Comparison of ENCODE assay signal across 8 cellular contexts in genomic region chr14:77301103-77301502, GRCh38. TPM values are rescaled to one million over a fixed set of nuclear protein-coding genes. Genes with fewer than 3 reads are reported as not detected.
DNase-seq lines count a peak whose midpoint lies in the region; ATAC-seq and TF ChIP-seq lines count a peak whose summit lies in the region.

No MANE protein-coding gene starts in this region.

- no peaks in the 10 kb centered on the region for H3F3A ChIP-seq in OCI-LY1 (ENCODE audit: insufficient read depth, low read length)

- intact Hi-C loops in activated T-helper 1 cell treated with anti-CD3 and anti-CD28 coated beads, Interleukin-12 subunit alpha, Interleukin-12 subunit beta, Interleukin-2, Interleukin-4 antibody, amounts not matched to agents 30 ng/mL and 10 ng/mL and 1 ng/mL, durations not matched to agents 14 hours and 24 hours and 36 hours (cut with micrococcal nuclease) = loop anchor here (1.0 to 5.0 kb wide), 4 partner anchors 15 to 461 kb away; partner anchors contain the start of genes ALKBH1, SLIRP and SNW1
- intact Hi-C loops in transverse colon (cut with DNase I; ENCODE audit: low total_unique reads) = no loop called here

- H3K36me3 ChIP-seq in OCI-LY1 (ENCODE audit: insufficient read depth, low read length) (no peaks in the 10 kb centered on the region), transverse colon (peaks cover 0 to 4% (median 0%) of the 10 kb centered on the region in 4 donors)

- no peaks in the 10 kb centered on the region for H3K9me3 ChIP-seq in OCI-LY1 (ENCODE audit: low read length)
- no peaks in the 10 kb centered on the region for H3K9me3 ChIP-seq in transverse colon

- DNase-seq in COR-L47 (lab: John Stamatoyannopoulos, UW) = peak; percentile 68
- peak; percentile 68 for DNase-seq in HFFc6
- DNase-seq in activated T-helper 1 cell treated with anti-CD3 and anti-CD28 coated beads, Interleukin-12 subunit alpha, Interleukin-12 subunit beta, Interleukin-2, Interleukin-4 antibody, amounts not matched to agents 30 ng/mL and 10 ng/mL and 1 ng/mL, durations not matched to agents 14 hours and 24 hours and 36 hours (ENCODE audit: low spot score) = peak; percentile 16
- DNase-seq in foreskin fibroblast = peak; percentile 74 to 91
- peak; percentile 65 for DNase-seq in non-pigmented ciliary epithelial cell (ENCODE audit: low read depth)
- DNase-seq in transverse colon = peak; percentile 83

- H3K27me3 Mint-ChIP-seq in HFFc6 (ENCODE audit: insufficient read depth) = peaks cover 2% of the 10 kb centered on the region
- H3K27me3 Mint-ChIP-seq in activated T-helper 1 cell treated with anti-CD3 and anti-CD28 coated beads, Interleukin-12 subunit alpha, Interleukin-12 subunit beta, Interleukin-2, Interleukin-4 antibody, amounts not matched to agents 30 ng/mL and 10 ng/mL and 1 ng/mL, durations not matched to agents 14 hours and 24 hours and 36 hours (ENCODE audit: insufficient read depth) = no peaks in the 10 kb centered on the region

- no peak overlapping the region for H3K4me2 ChIP-seq in OCI-LY1 (ENCODE audit: low read length)

- no peak for TF ChIP-seq EP300 in transverse colon (IDR thresholded peaks at IDR 0.05; ENCODE audit: low read depth)

- H3K4me1 ChIP-seq in OCI-LY1 (ENCODE audit: insufficient read depth, low read length, severe bottlenecking) (no peaks in the 10 kb centered on the region), transverse colon (peaks cover 3 to 31% (median 12%) of the 10 kb centered on the region in 4 donors)

- no peaks in the 10 kb centered on the region for H4K20me1 ChIP-seq in OCI-LY1 (ENCODE audit: insufficient read depth, low read length)

- H3K27ac ChIP-seq in OCI-LY1 (ENCODE audit: low read depth, low read length, poor library complexity, severe bottlenecking) (no peak overlapping the region), transverse colon (peak overlapping the region in 3 of 4 donors; percentile 56 to 74 (median 66))

- no peak overlapping the region for H3K4me3 ChIP-seq in OCI-LY1 (ENCODE audit: low read depth, low read length, poor library complexity, severe bottlenecking)
- no peak overlapping the region for H3K4me3 ChIP-seq in foreskin fibroblast (ENCODE audit: low read depth in 1 of 2, low read length in 2 of 2)
- H3K4me3 ChIP-seq in transverse colon = no peak overlapping the region

- H3K4me1 Mint-ChIP-seq in HFFc6 (ENCODE audit: low read depth) = peaks cover 32% of the 10 kb centered on the region
- peaks cover 24% of the 10 kb centered on the region for H3K4me1 Mint-ChIP-seq in activated T-helper 1 cell treated with anti-CD3 and anti-CD28 coated beads, Interleukin-12 subunit alpha, Interleukin-12 subunit beta, Interleukin-2, Interleukin-4 antibody, amounts not matched to agents 30 ng/mL and 10 ng/mL and 1 ng/mL, durations not matched to agents 14 hours and 24 hours and 36 hours (ENCODE audit: low read depth)

- in situ Hi-C loops in transverse colon (cut with MboI; ENCODE audit: low pct_ligation_motif_present in 1 of 4, low pct_unique_long_range_greater_than_20kb in 1 of 4, low sequenced_read_pairs in 3 of 4) = loop anchor here in 2 of 4 donors (25.0 kb wide), 3 partner anchors 164 to 414 kb away; partner anchors contain the start of gene ZDHHC22 (in 1 of the 2)

- no peak overlapping the region for H3K4me3 Mint-ChIP-seq in HFFc6
- H3K4me3 Mint-ChIP-seq in activated T-helper 1 cell treated with anti-CD3 and anti-CD28 coated beads, Interleukin-12 subunit alpha, Interleukin-12 subunit beta, Interleukin-2, Interleukin-4 antibody, amounts not matched to agents 30 ng/mL and 10 ng/mL and 1 ng/mL, durations not matched to agents 14 hours and 24 hours and 36 hours = no peak overlapping the region

- peaks cover 14% of the 10 kb centered on the region for H3K36me3 Mint-ChIP-seq in HFFc6 (ENCODE audit: low read depth)
- peaks cover 6% of the 10 kb centered on the region for H3K36me3 Mint-ChIP-seq in activated T-helper 1 cell treated with anti-CD3 and anti-CD28 coated beads, Interleukin-12 subunit alpha, Interleukin-12 subunit beta, Interleukin-2, Interleukin-4 antibody, amounts not matched to agents 30 ng/mL and 10 ng/mL and 1 ng/mL, durations not matched to agents 14 hours and 24 hours and 36 hours (ENCODE audit: low read depth)

- no peaks in the 10 kb centered on the region for H3K9me3 Mint-ChIP-seq in HFFc6
- H3K9me3 Mint-ChIP-seq in activated T-helper 1 cell treated with anti-CD3 and anti-CD28 coated beads, Interleukin-12 subunit alpha, Interleukin-12 subunit beta, Interleukin-2, Interleukin-4 antibody, amounts not matched to agents 30 ng/mL and 10 ng/mL and 1 ng/mL, durations not matched to agents 14 hours and 24 hours and 36 hours = no peaks in the 10 kb centered on the region

- no peak for TF ChIP-seq POLR2A in transverse colon (IDR thresholded peaks at IDR 0.05)

- H3K79me2 ChIP-seq in OCI-LY1 (ENCODE audit: insufficient read depth, low read length) = no peaks in the 10 kb centered on the region

- H3K9me2 ChIP-seq in OCI-LY1 (ENCODE audit: low read depth, low read length) = no peaks in the 10 kb centered on the region

- no peak overlapping the region for H3K9ac ChIP-seq in OCI-LY1 (ENCODE audit: low read length)

- no peak for ATAC-seq in GM21786 (IDR thresholded peaks at IDR 0.05; ENCODE audit: unreplicated experiment)

- H3K27me3 ChIP-seq in OCI-LY1 (ENCODE audit: insufficient read depth, low read length) = no peaks in the 10 kb centered on the region
- no peaks in the 10 kb centered on the region for H3K27me3 ChIP-seq in transverse colon

- WGBS in transverse colon (ENCODE audit: low coverage in 1 of 2), 2 donors = 42% methylated on average over 10 of the region's 10 CpGs; no CpG with 5 or more reads in 1 of the 2 donors

- H3K27ac Mint-ChIP-seq in HFFc6 = no peak overlapping the region
- no peak overlapping the region for H3K27ac Mint-ChIP-seq in activated T-helper 1 cell treated with anti-CD3 and anti-CD28 coated beads, Interleukin-12 subunit alpha, Interleukin-12 subunit beta, Interleukin-2, Interleukin-4 antibody, amounts not matched to agents 30 ng/mL and 10 ng/mL and 1 ng/mL, durations not matched to agents 14 hours and 24 hours and 36 hours

- H2AFZ ChIP-seq in OCI-LY1 (ENCODE audit: low read length) = no peak overlapping the region

- TF ChIP-seq CTCF in HFFc6 (IDR thresholded peaks at IDR 0.05) (peak; percentile 89), OCI-LY1 (IDR thresholded peaks at IDR 0.05; ENCODE audit: low read length) (peak; percentile 98), foreskin fibroblast (IDR thresholded peaks at IDR 0.05; ENCODE audit: low read depth, low read length) (peak; percentile 91), transverse colon (IDR thresholded peaks at IDR 0.05) (peak; percentile 70 to 84 (median 74))

RNA-seq across cellular contexts. Expression of gene POMT2, which starts 19.6 kb away (rescaled TPM):
- 10 to 100 TPM; 21.7 to 39.0 (median 27.5) TPM for total RNA-seq in HFFc6 (2021; fragmentation: NEBNext Ultra II Directional; extraction: Animal tissue kit (Norgen Biotek cat#: 25700))
- total RNA-seq in activated T-helper 1 cell treated with anti-CD3 and anti-CD28 coated beads, Interleukin-12 subunit alpha, Interleukin-12 subunit beta, Interleukin-2, Interleukin-4 antibody, amounts not matched to agents 30 ng/mL and 10 ng/mL and 1 ng/mL, durations not matched to agents 14 hours and 24 hours and 36 hours = 20.5 and 22.1 TPM in 2 replicates
- total RNA-seq in transverse colon = 10 to 100 TPM; 12.0 to 77.4 (median 24.9) TPM

RNA-seq across cellular contexts. Expression of gene GSTZ1, which starts 19.7 kb away (rescaled TPM):
- 10 to 100 TPM in 5 of 6 experiments, 1 to 10 TPM in 1; 9.3 to 15.0 (median 10.3) TPM for total RNA-seq in HFFc6 (2021; fragmentation: NEBNext Ultra II Directional; extraction: Animal tissue kit (Norgen Biotek cat#: 25700))
- 5.3 and 7.0 TPM in 2 replicates for total RNA-seq in activated T-helper 1 cell treated with anti-CD3 and anti-CD28 coated beads, Interleukin-12 subunit alpha, Interleukin-12 subunit beta, Interleukin-2, Interleukin-4 antibody, amounts not matched to agents 30 ng/mL and 10 ng/mL and 1 ng/mL, durations not matched to agents 14 hours and 24 hours and 36 hours
- 10 to 100 TPM in 3 of 4 donors, 1 to 10 TPM in 1; 1.5 to 40.7 (median 19.7) TPM for total RNA-seq in transverse colon

RNA-seq across cellular contexts. Expression of gene NGB, which starts 30.1 kb away (rescaled TPM):
- not detected for total RNA-seq in HFFc6 (2021; fragmentation: NEBNext Ultra II Directional; extraction: Animal tissue kit (Norgen Biotek cat#: 25700))
- not detected in 2 replicates for total RNA-seq in activated T-helper 1 cell treated with anti-CD3 and anti-CD28 coated beads, Interleukin-12 subunit alpha, Interleukin-12 subunit beta, Interleukin-2, Interleukin-4 antibody, amounts not matched to agents 30 ng/mL and 10 ng/mL and 1 ng/mL, durations not matched to agents 14 hours and 24 hours and 36 hours
- total RNA-seq in transverse colon = 1 to 10 TPM in 1 of 4 donors, under 1 TPM in 1, not detected in 2; 0.64 to 1.4 TPM

Comparison
In these comparisons a context has a peak if more than half of its experiments do, and no peak if none do; other contexts are left out.
1. DNase-seq: peak in every context shown above with its lines; median percentile 83 in transverse colon; 82 in foreskin fibroblast; 68 in COR-L47; 68 in HFFc6; 65 in non-pigmented ciliary epithelial cell; 16 in activated T-helper 1 cell treated with anti-CD3 and anti-CD28 coated beads, Interleukin-12 subunit alpha, Interleukin-12 subunit beta, Interleukin-2, Interleukin-4 antibody, amounts not matched to agents 30 ng/mL and 10 ng/mL and 1 ng/mL, durations not matched to agents 14 hours and 24 hours and 36 hours.